ENCODE assay signal across 8 cellular contexts in genomic region chr10:130109796-130110235, GRCh38. TPM values are rescaled to one million over a fixed set of nuclear protein-coding genes. Genes with fewer than 3 reads are reported as not detected.
DNase-seq lines count a peak whose midpoint lies in the region; TF ChIP-seq lines count a peak whose summit lies in the region.

No MANE protein-coding gene starts in this region.

- peak; percentile 90 for TF ChIP-seq CTCF in epithelial cell of esophagus (IDR thresholded peaks at IDR 0.05; ENCODE audit: insufficient read depth, low read depth, low read length, missing control alignments)

- H3K4me1 ChIP-seq in mononuclear cell (ENCODE audit: insufficient read depth, low read length): peaks cover 34% of the 10 kb centered on the region

- peak overlapping the region; percentile 100 for H3K4me3 ChIP-seq in epithelial cell of esophagus (ENCODE audit: low read length)
- peak overlapping the region; percentile 67 for H3K4me3 ChIP-seq in mononuclear cell (ENCODE audit: low read length)

- no peaks in the 10 kb centered on the region for H3K27me3 ChIP-seq in mononuclear cell (ENCODE audit: insufficient read depth, low read length)

- DNase-seq in COLO668 (lab: John Stamatoyannopoulos, UW; ENCODE audit: unreplicated experiment) (peak; percentile 65), HS-5 (ENCODE audit: low read depth) (peak; percentile 61), NOMO-1 (lab: John Stamatoyannopoulos, UW; ENCODE audit: unreplicated experiment in 2 of 2) (peak; percentile 65 to 77), activated T-cell treated with anti-CD3 and anti-CD28 coated beads for 24 hours (ENCODE audit: low read depth) (peak; percentile 58), epithelial cell of esophagus (ENCODE audit: low read depth) (peak; percentile 83), posterior vena cava (ENCODE audit: low spot score) (no peak)
- DNase-seq in stimulated activated CD8-positive, alpha-beta memory T cell treated with anti-CD3 and anti-CD28 coated beads, Interleukin-4, amount 100 ng/mL, for 4 hours (ENCODE audit: low read depth in 2 of 2, low spot score in 1 of 2): peak; percentile 21 to 47

- intact Hi-C loops in posterior vena cava (cut with DNase I): no loop called here

- no peaks in the 10 kb centered on the region for H3K9me3 ChIP-seq in mononuclear cell (ENCODE audit: low read depth, low read length)

RNA-seq across cellular contexts. Expression of gene C10orf143, which starts 0.8 kb away (rescaled TPM):
- total RNA-seq in mononuclear cell (1.8 TPM), posterior vena cava (1 to 10 TPM; 3.1 to 3.2 TPM)

RNA-seq across cellular contexts. Expression of gene GLRX3, which starts 26.4 kb away (rescaled TPM):
- total RNA-seq in mononuclear cell (34.1 TPM), posterior vena cava (10 to 100 TPM; 48.6 to 73.8 TPM)
